21 cellular contexts compared by ENCODE assay signal in the genomic region with DNA sequence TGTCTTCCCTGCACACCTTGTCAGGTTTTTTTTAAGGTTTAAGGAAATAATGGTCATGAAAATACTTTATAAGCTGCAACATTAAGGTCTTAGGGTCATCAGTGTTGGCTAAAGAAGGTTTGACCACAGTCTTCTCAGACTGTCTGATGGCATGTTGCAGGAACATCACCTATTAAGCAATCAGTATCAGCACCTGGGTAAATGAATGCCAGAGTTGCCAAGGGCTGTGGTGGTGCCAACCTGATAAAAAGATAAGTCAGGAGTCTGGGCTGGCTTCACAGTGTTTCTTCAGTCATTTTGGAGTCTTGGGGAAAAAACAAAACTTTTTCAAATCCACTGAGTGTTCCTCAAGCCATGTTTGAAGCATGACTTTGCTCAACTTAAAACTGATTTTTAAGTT.
A peak's percentile ranks its signal among the peaks of the same experiment; 100 is the strongest.
DNase-seq lines count a peak whose midpoint lies in the region; ATAC-seq, FAIRE-seq and TF ChIP-seq lines count a peak whose summit lies in the region.
"Had no signal": no experiment of that assay in that cellular context is flagged by ENCODE, and none has a peak within 500 bp of the region (broad histone marks: within the 10 kb centered on the region; RNA-seq: fewer than 3 reads in every experiment).

No MANE protein-coding gene starts in this region.

- no peak for TF ChIP-seq RAD21 in HepG2 (CRISPR knock-in tag; IDR thresholded peaks at IDR 0.05)

- TF ChIP-seq POLR2A in HepG2 (IDR thresholded peaks at IDR 0.05; ENCODE audit: insufficient read depth in 1 of 2, low read depth in 2 of 2, low read length in 2 of 2) (no peak), prostate gland (IDR thresholded peaks at IDR 0.05) (no peak)

- ATAC-seq in HepG2 (no peak), upper lobe of right lung (no peak), aorta (ENCODE audit: low FRiP score) (no peak)

- in situ Hi-C loops in HepG2 (cut with HindIII; ENCODE audit: extremely low pct_ligation_motif_present, low pct_unique_long_range_greater_than_20kb) = no loop called here

- DNase-seq in HepG2 (ENCODE audit: low spot score) (no peak), prostate gland (ENCODE audit: low spot score) (peak; percentile 35), upper lobe of right lung (no peak), NCI-H82 treated with DMSO at 0.1 percent for 48 hours (lab: John Stamatoyannopoulos, UW; ENCODE audit: unreplicated experiment) (no peak), SW480 (ENCODE audit: low spot score) (no peak), aorta (no peak)
- DNase-seq: ACHN; BE2C; C1 segment of cervical spinal cord; Caco-2; CD4-positive, alpha-beta T cell; HCEC 1CT had no signal

- no peaks in the 10 kb centered on the region for H4K20me1 ChIP-seq in HepG2 (ENCODE audit: insufficient read depth, low read length)

- no peak overlapping the region for H3K4me2 ChIP-seq in HepG2 (ENCODE audit: low read depth, low read length)
- H3K4me2 ChIP-seq: GM23338 had no signal

- H3K36me3 ChIP-seq in HUES48 (ENCODE audit: control insufficient read depth, insufficient read depth, low read length) (peaks cover 18% of the 10 kb centered on the region; the same call in 1 of the 2 replicates), ectodermal cell (ENCODE audit: control insufficient read depth, insufficient read depth, low read length) (no peaks in the 10 kb centered on the region), HepG2 (replicated peaks in 1 of 2; ENCODE audit: control insufficient read depth in 1 of 2, insufficient read depth in 2 of 2, low read length in 2 of 2) (peaks cover 19 to 44% of the 10 kb centered on the region in 2 experiments; a peak in 4 of 5 replicates), prostate gland (no peaks in the 10 kb centered on the region), upper lobe of right lung (peaks cover 52% of the 10 kb centered on the region), aorta (ENCODE audit: control insufficient read depth in 1 of 2, insufficient read depth in 2 of 2, low read length in 1 of 2) (peaks cover 3 to 5% of the 10 kb centered on the region in 2 donors)

- H3K4me1 ChIP-seq in HUES48 (ENCODE audit: control insufficient read depth, insufficient read depth, low read length) (peaks cover 12% of the 10 kb centered on the region), ectodermal cell (ENCODE audit: control insufficient read depth, insufficient read depth, low read length) (peaks cover 63% of the 10 kb centered on the region), HepG2 (ENCODE audit: insufficient read depth, low read length) (0 out of 2 replicates have a peak, but pooled peaks cover 5% of the 10 kb centered on the region), prostate gland (replicated peaks) (peaks cover under 1% of the 10 kb centered on the region), upper lobe of right lung (no peaks in the 10 kb centered on the region), aorta (ENCODE audit: control insufficient read depth in 1 of 2, insufficient read depth in 2 of 2, low read length in 2 of 2) (no peaks in the 10 kb centered on the region)

- H3K27me3 ChIP-seq in HUES48 (ENCODE audit: control insufficient read depth, insufficient read depth, low read length) = no peaks in the 10 kb centered on the region
- no peaks in the 10 kb centered on the region for H3K27me3 ChIP-seq in ectodermal cell (ENCODE audit: control insufficient read depth, insufficient read depth, low read length, poor library complexity, severe bottlenecking)
- no peaks in the 10 kb centered on the region for H3K27me3 ChIP-seq in HepG2 (ENCODE audit: control insufficient read depth in 1 of 2, insufficient read depth in 2 of 2, low read length in 2 of 2)
- no peaks in the 10 kb centered on the region for H3K27me3 ChIP-seq in prostate gland (replicated peaks; ENCODE audit: insufficient read depth)
- H3K27me3 ChIP-seq in upper lobe of right lung = no peaks in the 10 kb centered on the region
- H3K27me3 ChIP-seq in aorta (ENCODE audit: control insufficient read depth in 1 of 2, insufficient read depth in 2 of 2, low read length in 1 of 2) = no peaks in the 10 kb centered on the region
- H3K27me3 ChIP-seq: BE2C had no signal

- no peak for FAIRE-seq in HepG2 (lab: Jason Lieb, UNC)
- FAIRE-seq: A204.1, G401.6, GM12891, GM18507, H54, HTR-8/SVneo had no signal

- H3K9me3 ChIP-seq in HUES48 (ENCODE audit: control insufficient read depth, insufficient read depth, low read length) = no peaks in the 10 kb centered on the region
- H3K9me3 ChIP-seq in ectodermal cell (ENCODE audit: control insufficient read depth, low read length) = no peaks in the 10 kb centered on the region
- no peaks in the 10 kb centered on the region for H3K9me3 ChIP-seq in HepG2 (ENCODE audit: low read length)
- no peaks in the 10 kb centered on the region for H3K9me3 ChIP-seq in prostate gland
- H3K9me3 ChIP-seq in upper lobe of right lung = no peaks in the 10 kb centered on the region
- H3K9me3 ChIP-seq in aorta (ENCODE audit: control insufficient read depth, low read length) = no peaks in the 10 kb centered on the region
- H3K9me3 ChIP-seq: BE2C, Caco-2 had no signal

- TF ChIP-seq EP300 in HepG2 (IDR thresholded peaks at IDR 0.05; ENCODE audit: low read depth in 2 of 2, low read length in 2 of 2) (no peak), HepG2 (CRISPR knock-in tag; IDR thresholded peaks at IDR 0.05; ENCODE audit: borderline replicate concordance) (no peak)

- BruUV-seq in HepG2 (replicated peaks; lab: Mats Ljungman, UMichigan) = no TSS peak

- CTCF ChIA-PET in HepG2 (lab: Yijun Ruan, JAX; ENCODE audit: low intra/inter-chr PET ratio, low total read pairs) = no interaction called here

- intact Hi-C loops in HepG2 (cut with micrococcal nuclease; ENCODE audit: unreplicated experiment) (no loop called here), prostate gland (cut with DNase I) (no loop called here), upper lobe of right lung (cut with DNase I) (no loop called here), aorta (cut with DNase I) (no loop called here)

- TF ChIP-seq CTCF in HepG2 (CRISPR knock-in tag; IDR thresholded peaks at IDR 0.05) (no peak), prostate gland (IDR thresholded peaks at IDR 0.05) (no peak), upper lobe of right lung (IDR thresholded peaks at IDR 0.05) (no peak)

- H3K9ac ChIP-seq in HUES48 (ENCODE audit: low read depth, low read length) (no peak overlapping the region), HepG2 (ENCODE audit: insufficient read depth, low read depth, low read length) (no peak overlapping the region)

- POLR2A ChIA-PET in HepG2 (lab: Yijun Ruan, JAX) = no interaction called here

- no peak overlapping the region for H2AFZ ChIP-seq in HepG2 (ENCODE audit: low read length)
- H2AFZ ChIP-seq: GM23338 had no signal

- H3K4me3 ChIP-seq in HUES48 (ENCODE audit: low read depth, low read length) (no peak overlapping the region), ectodermal cell (ENCODE audit: insufficient read depth, low read depth, low read length) (no peak overlapping the region), HepG2 (replicated peaks in 1 of 3; ENCODE audit: insufficient read depth in 1 of 3, low read depth in 2 of 3, low read length in 3 of 3) (no peak overlapping the region), prostate gland (no peak overlapping the region), upper lobe of right lung (no peak overlapping the region), aorta (ENCODE audit: low read length in 2 of 2) (no peak overlapping the region)
- H3K4me3 ChIP-seq: GM23338 had no signal

- H3K79me2 ChIP-seq in HepG2 (ENCODE audit: insufficient read depth, low read length) = no peaks in the 10 kb centered on the region

- H3K27ac ChIP-seq in HUES48 (ENCODE audit: low read depth, low read length) (peak overlapping the region; percentile 23), ectodermal cell (ENCODE audit: insufficient read depth, low read depth, low read length, poor library complexity, severe bottlenecking) (peak overlapping the region; percentile 82), HepG2 (ENCODE audit: extremely low read length, insufficient read depth, low read length) (no peak overlapping the region), prostate gland (no peak overlapping the region), upper lobe of right lung (no peak overlapping the region), aorta (ENCODE audit: low read depth in 1 of 2, low read length in 2 of 2) (no peak overlapping the region)

TF ChIP-seq in HepG2, 621 proteins besides CTCF, POLR2A, EP300 and RAD21:
- TF ChIP-seq CBX1 (IDR thresholded peaks at IDR 0.05; ENCODE audit: low read depth) (no peak), CEBPB (IDR thresholded peaks at IDR 0.05; ENCODE audit: borderline replicate concordance, low read depth, low read length) (0 out of 2 replicates have a peak, but pooled peaks have one; percentile 32)

Comparison
In these comparisons a context has a peak if more than half of its experiments do, and no peak if none do; other contexts are left out.
1. H3K27ac ChIP-seq: peak in HUES48 (single experiment) and ectodermal cell (single experiment); none in HepG2 (single experiment), prostate gland (0 of 2), upper lobe of right lung (single experiment) and aorta (0 of 2).